ENCODE assay signal across 6 cellular contexts in genomic region chr22:24553597-24554315, GRCh38. TPM values are rescaled to one million over a fixed set of nuclear protein-coding genes. Genes with fewer than 3 reads are reported as not detected.
A peak's percentile ranks its signal among the peaks of the same experiment; 100 is the strongest.
DNase-seq lines count a peak whose midpoint lies in the region; ATAC-seq, FAIRE-seq and TF ChIP-seq lines count a peak whose summit lies in the region.

No MANE protein-coding gene starts in this region.

- no peaks in the 10 kb centered on the region for H3K27me3 Mint-ChIP-seq in activated CD8-positive, alpha-beta T cell treated with anti-CD3 and anti-CD28 coated beads for 36 hours

- peaks cover 46% of the 10 kb centered on the region for H3K36me3 Mint-ChIP-seq in activated CD8-positive, alpha-beta T cell treated with anti-CD3 and anti-CD28 coated beads for 36 hours (ENCODE audit: low read depth)

- DNase-seq in GM12891 (ENCODE audit: insufficient read length, low spot score) (no peak), lower leg skin (ENCODE audit: low spot score in 2 of 2) (peak in 1 of 2 donors; percentile 19), KBM-7 (no peak)
- DNase-seq in activated CD8-positive, alpha-beta T cell treated with anti-CD3 and anti-CD28 coated beads for 36 hours = no peak
- DNase-seq in activated CD8-positive, alpha-beta memory T cell treated with anti-CD3 and anti-CD28 coated beads for 24 hours = no peak

- no peak for TF ChIP-seq CTCF in activated CD8-positive, alpha-beta T cell treated with anti-CD3 and anti-CD28 coated beads for 36 hours (IDR thresholded peaks at IDR 0.05)
- TF ChIP-seq CTCF in lower leg skin (IDR thresholded peaks at IDR 0.05) = no peak

- POLR2A ChIA-PET in activated CD8-positive, alpha-beta T cell treated with anti-CD3 and anti-CD28 coated beads for 36 hours (lab: Charles Lee) = interaction anchor here (0.9 to 2.4 kb wide), 7 partner anchors 9 to 282 kb away, joined by 3 to 14 read pairs (median 4); partner anchors contain the start of gene SPECC1L

- H3K4me3 ChIP-seq in lower leg skin (ENCODE audit: low read depth, poor library complexity, severe bottlenecking) = peak overlapping the region; percentile 91

- TF ChIP-seq POLR2A in GM12891 (IDR thresholded peaks at IDR 0.05; ENCODE audit: low read depth, low read length) (no peak), lower leg skin (IDR thresholded peaks at IDR 0.05) (no peak)

- in situ Hi-C loops in KBM-7 (cut with MboI; ENCODE audit: low pct_unique_long_range_greater_than_20kb, low sequenced_read_pairs) = no loop called here

- no peaks in the 10 kb centered on the region for H3K9me3 Mint-ChIP-seq in activated CD8-positive, alpha-beta T cell treated with anti-CD3 and anti-CD28 coated beads for 36 hours

- peak; percentile 16 for FAIRE-seq in GM12891 (lab: Jason Lieb, UNC)

- H3K4me1 Mint-ChIP-seq in activated CD8-positive, alpha-beta T cell treated with anti-CD3 and anti-CD28 coated beads for 36 hours (ENCODE audit: low read depth) = peaks cover 36% of the 10 kb centered on the region

- ATAC-seq in activated CD8-positive, alpha-beta T cell treated with anti-CD3 and anti-CD28 coated beads for 36 hours = no peak
- ATAC-seq in HG03108 (IDR thresholded peaks at IDR 0.05; ENCODE audit: unreplicated experiment) = no peak

- peak overlapping the region; percentile 95 for H3K27ac Mint-ChIP-seq in activated CD8-positive, alpha-beta T cell treated with anti-CD3 and anti-CD28 coated beads for 36 hours

- intact Hi-C loops in activated CD8-positive, alpha-beta T cell treated with anti-CD3 and anti-CD28 coated beads for 36 hours (cut with micrococcal nuclease) = no loop called here
- intact Hi-C loops in lower leg skin (cut with DNase I; ENCODE audit: low total_unique reads) = no loop called here

- CTCF ChIA-PET in activated CD8-positive, alpha-beta T cell treated with anti-CD3 and anti-CD28 coated beads for 36 hours (lab: Charles Lee) = interaction anchor here (1.1 to 1.2 kb wide), 3 partner anchors 26 to 32 kb away, joined by 3 to 5 read pairs (median 4); no protein-coding TSS in a partner anchor

- peak overlapping the region; percentile 98 for H3K4me3 Mint-ChIP-seq in activated CD8-positive, alpha-beta T cell treated with anti-CD3 and anti-CD28 coated beads for 36 hours

- 23 to 32% methylated on average over 7 to 10 of the region's 12 CpGs for WGBS in lower leg skin, 2 donors

TF ChIP-seq in GM12891, 5 proteins besides CTCF, POLR2A, EP300 and RAD21:
- TF ChIP-seq PAX5 (IDR thresholded peaks at IDR 0.05; ENCODE audit: insufficient read depth, low read length, severe bottlenecking) (no peak), SPI1 (IDR thresholded peaks at IDR 0.05; ENCODE audit: low read depth, low read length) (no peak), POLR2AphosphoS5 (IDR thresholded peaks at IDR 0.05; ENCODE audit: low read depth, low read length) (no peak)

RNA-seq across cellular contexts. Expression of gene GUCD1, which starts 1.2 kb away (rescaled TPM):
- 60.7 TPM for polyA plus RNA-seq in GM12891 (2012; ENCODE audit: low read depth, missing spikeins)
- total RNA-seq in activated CD8-positive, alpha-beta T cell treated with anti-CD3 and anti-CD28 coated beads for 36 hours = 100 to 1,000 TPM in 1 of 2 experiments, 10 to 100 TPM in 1; 99.7 to 111 TPM
- 100 to 1,000 TPM in 1 of 4 donors, 10 to 100 TPM in 3; 67.0 to 124 (median 95.9) TPM for total RNA-seq in lower leg skin

RNA-seq across cellular contexts. Expression of gene SNRPD3, which starts 2.0 kb away (rescaled TPM):
- 167 TPM for polyA plus RNA-seq in GM12891 (2012; ENCODE audit: low read depth, missing spikeins)
- total RNA-seq in activated CD8-positive, alpha-beta T cell treated with anti-CD3 and anti-CD28 coated beads for 36 hours = 100 to 1,000 TPM; 153 to 165 TPM
- total RNA-seq in lower leg skin = 100 to 1,000 TPM; 108 to 134 (median 116) TPM

RNA-seq across cellular contexts. Expression of gene LRRC75B, which starts 39.1 kb away (rescaled TPM):
- polyA plus RNA-seq in GM12891 (2012; ENCODE audit: low read depth, missing spikeins) = 1.5 TPM
- 1 to 10 TPM; 1.2 to 1.5 TPM for total RNA-seq in activated CD8-positive, alpha-beta T cell treated with anti-CD3 and anti-CD28 coated beads for 36 hours
- 10 to 100 TPM; 12.5 to 19.2 (median 16.5) TPM for total RNA-seq in lower leg skin

RNA-seq across cellular contexts. Expression of gene GGT1, which starts 49.2 kb away (rescaled TPM):
- polyA plus RNA-seq in GM12891 (2012; ENCODE audit: low read depth, missing spikeins) = 36.6 TPM
- total RNA-seq in activated CD8-positive, alpha-beta T cell treated with anti-CD3 and anti-CD28 coated beads for 36 hours = 10 to 100 TPM; 15.6 to 17.8 TPM
- 1 to 10 TPM; 1.5 to 6.9 (median 4.2) TPM for total RNA-seq in lower leg skin

RNA-seq across cellular contexts. Expression of gene UPB1, which starts 58.6 kb away (rescaled TPM):
- 7.6 TPM for polyA plus RNA-seq in GM12891 (2012; ENCODE audit: low read depth, missing spikeins)
- under 1 TPM; 0.16 to 0.49 TPM for total RNA-seq in activated CD8-positive, alpha-beta T cell treated with anti-CD3 and anti-CD28 coated beads for 36 hours
- total RNA-seq in lower leg skin = 1 to 10 TPM in 3 of 4 donors, under 1 TPM in 1; 0.99 to 2.1 (median 1.9) TPM

Comparison
In these comparisons a context has a peak if more than half of its experiments do, and no peak if none do; other contexts are left out.
1. RNA of gene LRRC75B, which starts 39.1 kb away (total RNA-seq): 12.5 to 19.2 TPM in lower leg skin; 1.2 to 1.5 TPM in activated CD8-positive, alpha-beta T cell treated with anti-CD3 and anti-CD28 coated beads for 36 hours; every median in the first group is over 4 times any median in the second.